ENCODE assay signal across 23 cellular contexts in the genomic region with DNA sequence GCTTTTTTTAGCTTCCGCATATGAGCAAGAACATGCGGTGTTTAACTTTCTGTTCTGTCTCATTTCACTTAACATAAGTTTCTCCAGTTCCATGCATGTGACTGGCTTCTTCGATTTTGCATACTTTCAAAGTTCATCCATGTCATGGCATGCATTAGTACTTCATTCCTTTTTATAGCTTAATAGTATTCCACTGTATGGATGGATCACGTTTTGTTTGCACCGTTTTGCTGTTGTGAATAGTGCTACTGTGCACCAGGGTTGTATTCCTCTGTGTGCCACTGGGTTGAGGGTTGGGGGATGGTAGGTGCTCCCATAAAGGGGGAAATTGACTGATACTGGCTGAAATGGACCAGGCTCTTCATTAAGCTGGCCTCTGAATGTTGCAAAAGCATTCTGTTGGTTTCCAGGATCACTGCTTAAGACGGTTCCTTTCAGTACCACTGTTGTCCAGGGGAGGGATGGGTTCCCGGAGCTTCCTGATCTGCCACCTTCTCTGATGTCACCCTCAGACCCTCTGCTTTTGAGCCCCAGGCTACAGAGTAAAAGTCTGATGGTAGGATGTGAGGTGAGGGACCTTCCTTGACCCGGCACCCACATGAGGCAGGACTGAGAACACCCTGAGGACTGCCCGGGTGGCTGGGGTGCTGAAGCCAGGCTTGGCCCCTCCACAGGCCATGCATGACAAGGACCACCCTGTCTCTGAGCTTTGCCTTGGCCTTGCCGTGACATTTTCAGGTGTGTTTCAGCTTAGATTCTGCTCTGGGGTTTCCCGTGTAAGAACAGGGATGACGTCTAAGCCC.
"Had no signal": no experiment of that assay in that cellular context is flagged by ENCODE, and none has a peak within 500 bp of the region (broad histone marks: within the 10 kb centered on the region; RNA-seq: fewer than 3 reads in every experiment).

No MANE protein-coding gene starts in this region.

- H3K27me3 Mint-ChIP-seq: naive B cell; stimulated activated naive B cell treated with anti-CD40 and anti-IgM and Interleukin-4, amounts not matched to agents 10 μg/mL and 1 μg/mL and 100 μg/mL, for 72 hours had no signal

- H3K4me1 Mint-ChIP-seq: nephron had no signal

- ATAC-seq: heart left ventricle; left colon; left ventricle myocardium superior; stimulated activated naive B cell treated with anti-CD40 and anti-IgM and Interleukin-4, amounts not matched to agents 10 μg/mL and 1 μg/mL and 100 μg/mL, for 72 hours had no signal

- H3K27ac ChIP-seq: colonic mucosa, heart left ventricle, neutrophil, right atrium auricular region, sigmoid colon, skin epidermis, stomach, thoracic aorta, transverse colon had no signal

- H3K9me3 Mint-ChIP-seq: naive B cell; nephron; stimulated activated naive B cell treated with anti-CD40 and anti-IgM and Interleukin-4, amounts not matched to agents 10 μg/mL and 1 μg/mL and 100 μg/mL, for 72 hours had no signal

- H3K4me3 Mint-ChIP-seq: nephron; stimulated activated naive B cell treated with anti-CD40 and anti-IgM and Interleukin-4, amounts not matched to agents 10 μg/mL and 1 μg/mL and 100 μg/mL, for 72 hours had no signal

- H3K36me3 ChIP-seq: colonic mucosa, heart left ventricle, neutrophil, right atrium auricular region, sigmoid colon, stomach, thoracic aorta, transverse colon had no signal

- H3K4me3 ChIP-seq: colonic mucosa, heart left ventricle, lung, right atrium auricular region, sigmoid colon, skin epidermis, stomach, thoracic aorta, transverse colon had no signal

- H3K27me3 ChIP-seq: colonic mucosa, right atrium auricular region, sigmoid colon had no signal

- H3K9me3 ChIP-seq: colonic mucosa, heart left ventricle, neutrophil, right atrium auricular region, sigmoid colon, stomach, thoracic aorta, transverse colon had no signal

- H3K27ac Mint-ChIP-seq: nephron; stimulated activated naive B cell treated with anti-CD40 and anti-IgM and Interleukin-4, amounts not matched to agents 10 μg/mL and 1 μg/mL and 100 μg/mL, for 72 hours had no signal

- DNase-seq: colonic mucosa; dermis blood vessel endothelial cell; foreskin melanocyte; heart left ventricle; hippocampal formation; left colon; left ventricle myocardium superior; mesenchymal stem cell; naive B cell; posterior cingulate gyrus; sigmoid colon; stimulated activated CD4-positive, alpha-beta T cell treated with anti-CD3 and anti-CD28 coated beads, Interleukin-2, amount 100 ng/mL, for 24 hours; stimulated activated CD4-positive, alpha-beta T cell treated with anti-CD3 and anti-CD28 coated beads, Interleukin-4, amount 100 ng/mL, for 4 hours; stimulated activated naive B cell treated with anti-CD40 and anti-IgM and Interleukin-4, amounts not matched to agents 10 μg/mL and 1 μg/mL and 100 μg/mL, for 72 hours; stomach; substantia nigra; transverse colon had no signal
